ENCODE assay signal across 1 cellular context in genomic region chr19:4521170-4521887, GRCh38.
TF ChIP-seq lines count a peak whose summit lies in the region.

No MANE protein-coding gene starts in this region.

TF ChIP-seq in HepG2, 621 proteins besides CTCF, POLR2A, EP300 and RAD21 (continued from another document and continues in another):
- TF ChIP-seq ZBTB2 (CRISPR knock-in tag; IDR thresholded peaks at IDR 0.05; ENCODE audit: low read depth) = no peak
- TF ChIP-seq ZFP37 (CRISPR knock-in tag; IDR thresholded peaks at IDR 0.05; ENCODE audit: borderline replicate concordance) = no peak
- TF ChIP-seq SAP130 (CRISPR knock-in tag; IDR thresholded peaks at IDR 0.05; ENCODE audit: low read depth) = peak; percentile 57
- TF ChIP-seq KAT7 (CRISPR knock-in tag; IDR thresholded peaks at IDR 0.05; ENCODE audit: borderline replicate concordance) = no peak
- TF ChIP-seq ISL2 (CRISPR knock-in tag; IDR thresholded peaks at IDR 0.05) = 0 out of 2 replicates have a peak, but pooled peaks have one; percentile 23
- 0 out of 2 replicates have a peak, but pooled peaks have one; percentile 51 for TF ChIP-seq ZBTB37 (CRISPR knock-in tag; IDR thresholded peaks at IDR 0.05)
- no peak for TF ChIP-seq MIER3 (CRISPR knock-in tag; IDR thresholded peaks at IDR 0.05; ENCODE audit: borderline replicate concordance)
- no peak for TF ChIP-seq ZNF138 (CRISPR knock-in tag; IDR thresholded peaks at IDR 0.05; ENCODE audit: low read depth)
- TF ChIP-seq ERF (CRISPR knock-in tag; IDR thresholded peaks at IDR 0.05) = peak; percentile 53; the same call in 1 of the 2 replicates
- TF ChIP-seq CREBL2 (CRISPR knock-in tag; IDR thresholded peaks at IDR 0.05; ENCODE audit: borderline replicate concordance) = no peak
- peak; percentile 98 for TF ChIP-seq ZNF629 (CRISPR knock-in tag; conservative IDR thresholded peaks at IDR 0.05)
- no peak for TF ChIP-seq ZNF567 (CRISPR knock-in tag; IDR thresholded peaks at IDR 0.05; ENCODE audit: borderline replicate concordance)
- TF ChIP-seq ZNF414 (CRISPR knock-in tag; IDR thresholded peaks at IDR 0.05) = no peak
- TF ChIP-seq ZNF33A (CRISPR knock-in tag; IDR thresholded peaks at IDR 0.05; ENCODE audit: borderline replicate concordance) = no peak
- TF ChIP-seq XRCC5 (optimal IDR thresholded peaks at IDR 0.05; ENCODE audit: low read length) = peak; percentile 37
- TF ChIP-seq SRSF4 (IDR thresholded peaks at IDR 0.05; ENCODE audit: low read depth, low read length, poor library complexity, severe bottlenecking) = no peak
- TF ChIP-seq SPEN (CRISPR knock-in tag; IDR thresholded peaks at IDR 0.05; ENCODE audit: low read depth) = peak; percentile 67; the same call in 1 of the 2 replicates
- TF ChIP-seq NR2F2 (IDR thresholded peaks at IDR 0.05; ENCODE audit: borderline replicate concordance, low read depth) = peak; percentile 86
- TF ChIP-seq ZNF598 (CRISPR knock-in tag; IDR thresholded peaks at IDR 0.05; ENCODE audit: borderline replicate concordance) = no peak
- TF ChIP-seq PLRG1 (conservative IDR thresholded peaks at IDR 0.05) = no peak
- no peak for TF ChIP-seq TERF1 (CRISPR knock-in tag; IDR thresholded peaks at IDR 0.05)
- no peak for TF ChIP-seq ZBTB8A (CRISPR knock-in tag; IDR thresholded peaks at IDR 0.05; ENCODE audit: borderline replicate concordance, low read depth)
- TF ChIP-seq MYNN (CRISPR knock-in tag; IDR thresholded peaks at IDR 0.05; ENCODE audit: low read depth) = no peak
- TF ChIP-seq ZKSCAN5 (CRISPR knock-in tag; IDR thresholded peaks at IDR 0.05) = no peak
- 0 out of 2 replicates have a peak, but pooled peaks have one; percentile 32 for TF ChIP-seq ATF3 (CRISPR knock-in tag; IDR thresholded peaks at IDR 0.05)
- TF ChIP-seq ZBTB34 (CRISPR knock-in tag; IDR thresholded peaks at IDR 0.05) = no peak
- TF ChIP-seq MTA1 (CRISPR knock-in tag; IDR thresholded peaks at IDR 0.05; ENCODE audit: borderline replicate concordance) = no peak
- TF ChIP-seq SRF (IDR thresholded peaks at IDR 0.05; ENCODE audit: low read depth, low read length) = no peak
- TF ChIP-seq DPF2 (CRISPR knock-in tag; IDR thresholded peaks at IDR 0.05; ENCODE audit: borderline replicate concordance, low read depth) = peak; percentile 59; the same call in 1 of the 2 replicates
- no peak for TF ChIP-seq TFAP4 (IDR thresholded peaks at IDR 0.05; ENCODE audit: borderline replicate concordance, low read depth)
- no peak for TF ChIP-seq ZSCAN5A (CRISPR knock-in tag; IDR thresholded peaks at IDR 0.05; ENCODE audit: borderline replicate concordance)
- TF ChIP-seq MATR3 (CRISPR knock-in tag; IDR thresholded peaks at IDR 0.05) = no peak
- TF ChIP-seq ZNF331 (CRISPR knock-in tag; IDR thresholded peaks at IDR 0.05) = peak; percentile 47
- no peak for TF ChIP-seq SP140L (CRISPR knock-in tag; IDR thresholded peaks at IDR 0.05; ENCODE audit: borderline replicate concordance)
- TF ChIP-seq ZBTB14 (CRISPR knock-in tag; IDR thresholded peaks at IDR 0.05) = no peak
- TF ChIP-seq ZNF556 (CRISPR knock-in tag; IDR thresholded peaks at IDR 0.05; ENCODE audit: borderline replicate concordance) = no peak
- TF ChIP-seq MED1 (CRISPR knock-in tag; IDR thresholded peaks at IDR 0.05) = peak; percentile 74; the same call in 1 of the 2 replicates
- no peak for TF ChIP-seq NR3C1 (CRISPR knock-in tag; IDR thresholded peaks at IDR 0.05)
- 0 out of 2 replicates have a peak, but pooled peaks have one; percentile 30 for TF ChIP-seq ZNF335 (CRISPR knock-in tag; IDR thresholded peaks at IDR 0.05)
- TF ChIP-seq GRHL1 (CRISPR knock-in tag; conservative IDR thresholded peaks at IDR 0.05) = no peak
- TF ChIP-seq NR2F1 (CRISPR knock-in tag; IDR thresholded peaks at IDR 0.05) = peak; percentile 57 to 83; a peak in 2 of 4 replicates
- no peak for TF ChIP-seq PCBP1 (IDR thresholded peaks at IDR 0.05; ENCODE audit: borderline replicate concordance, low read depth, low read length)
- TF ChIP-seq DMTF1 (CRISPR knock-in tag; IDR thresholded peaks at IDR 0.05) = no peak
- no peak for TF ChIP-seq GMEB1 (CRISPR knock-in tag; IDR thresholded peaks at IDR 0.05; ENCODE audit: borderline replicate concordance)
- TF ChIP-seq ZBTB42 (CRISPR knock-in tag; IDR thresholded peaks at IDR 0.05) = no peak
- no peak for TF ChIP-seq BRCA1 (CRISPR knock-in tag; IDR thresholded peaks at IDR 0.05)
- TF ChIP-seq CCAR2 (optimal IDR thresholded peaks at IDR 0.05; ENCODE audit: low read depth, low read length) = no peak
- TF ChIP-seq ZNF225 (CRISPR knock-in tag; IDR thresholded peaks at IDR 0.05) = no peak
- TF ChIP-seq HMG20A (CRISPR knock-in tag; IDR thresholded peaks at IDR 0.05; ENCODE audit: borderline replicate concordance) = peak; percentile 41; the same call in 1 of the 2 replicates
- TF ChIP-seq PHF8 (CRISPR knock-in tag; IDR thresholded peaks at IDR 0.05) = no peak
- no peak for TF ChIP-seq ZNF652 (CRISPR knock-in tag; IDR thresholded peaks at IDR 0.05; ENCODE audit: borderline replicate concordance, low read depth)
